In the genomic region with DNA sequence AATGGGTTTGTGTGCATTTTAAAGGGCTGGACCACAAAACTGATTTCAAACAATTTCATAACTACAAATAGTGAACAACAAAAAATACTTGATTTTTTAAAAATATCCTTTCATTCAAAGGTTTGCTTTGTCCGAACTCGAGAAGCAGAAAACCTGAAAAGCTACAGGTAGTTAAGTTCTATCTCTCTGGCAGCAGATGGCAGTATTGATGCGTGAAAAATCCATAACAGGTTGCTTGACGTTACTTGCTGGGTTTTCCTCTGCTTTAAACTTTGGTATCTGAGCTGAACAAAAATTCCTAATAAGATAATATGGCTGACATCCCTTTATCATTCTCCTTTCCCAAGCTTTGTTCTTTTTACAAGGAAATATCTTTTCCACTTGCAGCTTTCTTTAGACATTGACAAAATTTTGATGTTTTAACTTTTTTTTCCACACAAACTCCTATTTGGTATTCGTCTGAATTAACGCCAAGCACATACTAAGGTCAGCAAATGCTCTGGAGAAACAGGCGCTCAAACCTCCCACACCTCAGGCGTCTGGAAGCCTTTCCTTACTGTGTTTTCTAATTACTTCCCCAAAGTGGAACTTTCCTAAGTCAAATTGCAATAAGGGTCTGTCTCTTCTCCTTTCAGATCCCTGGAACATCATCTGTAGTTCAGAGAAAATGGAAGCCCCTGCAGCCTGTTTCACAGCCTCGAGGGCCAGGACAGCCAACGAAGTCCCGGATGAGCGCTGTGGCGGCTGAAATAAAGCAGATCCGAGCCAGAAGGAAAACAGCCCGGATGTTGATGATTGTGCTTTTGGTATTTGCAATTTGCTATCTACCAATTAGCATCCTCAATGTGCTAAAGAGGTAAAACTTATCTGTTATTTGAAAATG, we compare ENCODE assay signal across 8 cellular contexts. TPM values are rescaled to one million over a fixed set of nuclear protein-coding genes. Genes with fewer than 3 reads are reported as not detected.
A peak's percentile ranks its signal among the peaks of the same experiment; 100 is the strongest.
DNase-seq lines count a peak whose midpoint lies in the region; ATAC-seq and TF ChIP-seq lines count a peak whose summit lies in the region.

No MANE protein-coding gene starts in this region.

- intact Hi-C loops in Caco-2 (cut with micrococcal nuclease; ENCODE audit: unreplicated experiment), result loop anchor here (1.0 to 5.0 kb wide), 6 partner anchors 43 to 1015 kb away; no protein-coding TSS in a partner anchor

- TF ChIP-seq CTCF in Caco-2 (IDR thresholded peaks at IDR 0.05; ENCODE audit: insufficient read depth in 1 of 2, low read depth in 1 of 2, low read length in 1 of 2, severe bottlenecking in 1 of 2, unreplicated experiment in 1 of 2), result peak; percentile 61 to 69
- peak; percentile 40 for TF ChIP-seq CTCF in GM20000 (IDR thresholded peaks at IDR 0.05; ENCODE audit: extremely low read depth, missing control alignments)
- TF ChIP-seq CTCF in nephron progenitor cell (IDR thresholded peaks at IDR 0.05), result peak; percentile 66

- no peaks in the 10 kb centered on the region for H3K36me3 ChIP-seq in Caco-2 (ENCODE audit: control insufficient read depth, insufficient read depth, low read length)

- H3K9me3 ChIP-seq in Caco-2, result no peaks in the 10 kb centered on the region

- POLR2A ChIA-PET in Caco-2 (lab: Charles Lee), result no interaction called here

- peaks cover 19% of the 10 kb centered on the region for H3K4me1 ChIP-seq in Caco-2

- no peaks in the 10 kb centered on the region for H3K36me3 Mint-ChIP-seq in Caco-2 (ENCODE audit: insufficient read depth, unreplicated experiment)
- H3K36me3 Mint-ChIP-seq in nephron progenitor cell (ENCODE audit: low read depth), result no peaks in the 10 kb centered on the region

- H3K4me3 Mint-ChIP-seq in Caco-2 (ENCODE audit: unreplicated experiment) (no peak overlapping the region), nephron progenitor cell (no peak overlapping the region)

- H3K27me3 ChIP-seq in Caco-2 (replicated peaks; ENCODE audit: control insufficient read depth, insufficient read depth, low read length), result no peaks in the 10 kb centered on the region

- H3K27ac ChIP-seq in epithelial cell of prostate, result no peak overlapping the region

- H3K9me3 Mint-ChIP-seq in Caco-2 (ENCODE audit: unreplicated experiment), result no peaks in the 10 kb centered on the region
- no peaks in the 10 kb centered on the region for H3K9me3 Mint-ChIP-seq in nephron progenitor cell

- H3K27ac Mint-ChIP-seq in Caco-2 (ENCODE audit: unreplicated experiment), result no peak overlapping the region
- no peak overlapping the region for H3K27ac Mint-ChIP-seq in nephron progenitor cell

- peak; percentile 58 to 65 for DNase-seq in Caco-2
- DNase-seq in GM20000 (ENCODE audit: low spot score), result peak; percentile 24
- peak; percentile 64 for DNase-seq in LoVo (ENCODE audit: low spot score)
- peak; percentile 56 for DNase-seq in RPMI7951 (ENCODE audit: low read depth)
- DNase-seq in epithelial cell of prostate (ENCODE audit: low read depth, low spot score), result peak; percentile 22
- peak; percentile 39 for DNase-seq in nephron progenitor cell
- no peak for DNase-seq in stimulated activated CD4-positive, alpha-beta T cell treated with anti-CD3 and anti-CD28 coated beads, Interleukin-2, amount 100 ng/mL, for 24 hours

- no peaks in the 10 kb centered on the region for H3K4me1 Mint-ChIP-seq in Caco-2 (ENCODE audit: low read depth, unreplicated experiment)
- peaks cover 8% of the 10 kb centered on the region for H3K4me1 Mint-ChIP-seq in nephron progenitor cell

- no peak for ATAC-seq in HG03097 (IDR thresholded peaks at IDR 0.05; ENCODE audit: low FRiP score, unreplicated experiment)

- CTCF ChIA-PET in Caco-2 (lab: Charles Lee), result interaction anchor here (0.5 to 1.4 kb wide), 9 partner anchors 17 to 675 kb away, joined by 3 to 13 read pairs (median 5); no protein-coding TSS in a partner anchor

- no peak overlapping the region for H3K4me3 ChIP-seq in Caco-2 (ENCODE audit: low read depth, low read length)

- BruUV-seq in Caco-2 (replicated peaks; lab: Mats Ljungman, UMichigan), result no TSS peak

- H3K27me3 Mint-ChIP-seq in Caco-2 (ENCODE audit: insufficient read depth, unreplicated experiment) (no peaks in the 10 kb centered on the region), nephron progenitor cell (ENCODE audit: low read depth, poor library complexity) (no peaks in the 10 kb centered on the region)

RNA-seq across cellular contexts. Expression of a gene that starts 50.3 kb away (rescaled TPM):
- 0.16 TPM in 1 of 2 replicates, not detected in the other for total RNA-seq in Caco-2 (2022)
- not detected in 2 replicates for total RNA-seq in RPMI7951 (2014; rRNA removed; shearing (Covaris generic))

Comparison
In these comparisons a context has a peak if more than half of its experiments do, and no peak if none do; other contexts are left out.
1. DNase-seq: peak in Caco-2 (2 of 2), GM20000 (single experiment), LoVo (single experiment), RPMI7951 (single experiment), epithelial cell of prostate (single experiment) and nephron progenitor cell (single experiment); none in stimulated activated CD4-positive, alpha-beta T cell treated with anti-CD3 and anti-CD28 coated beads, Interleukin-2, amount 100 ng/mL, for 24 hours (0 of 2).
2. Peak in every context shown above with its lines, with median percentiles within 50 percentile points of each other: CTCF ChIP-seq.